ENCODE assay signal across 16 cellular contexts in genomic region chr1:40797668-40798010, GRCh38. TPM values are rescaled to one million over a fixed set of nuclear protein-coding genes. Genes with fewer than 3 reads are reported as not detected.
DNase-seq lines count a peak whose midpoint lies in the region; ATAC-seq and TF ChIP-seq lines count a peak whose summit lies in the region.
"Had no signal": no experiment of that assay in that cellular context is flagged by ENCODE, and none has a peak within 500 bp of the region (broad histone marks: within the 10 kb centered on the region; RNA-seq: fewer than 3 reads in every experiment).

No MANE protein-coding gene starts in this region.

- H3K9me3 ChIP-seq in OCI-LY3 (ENCODE audit: insufficient read depth, low read length) (no peaks in the 10 kb centered on the region), muscle layer of colon (ENCODE audit: low read length) (no peaks in the 10 kb centered on the region), skeletal muscle tissue (ENCODE audit: control insufficient read depth in 3 of 3, low read length in 3 of 3) (no peaks in the 10 kb centered on the region)
- H3K9me3 ChIP-seq: left ventricle myocardium inferior had no signal

- H3K27ac ChIP-seq in OCI-LY3 (ENCODE audit: low read length): no peak overlapping the region
- peak overlapping the region; percentile 83 for H3K27ac ChIP-seq in muscle layer of colon (ENCODE audit: low read depth, low read length)
- H3K27ac ChIP-seq in skeletal muscle tissue (ENCODE audit: low read depth, low read length): peak overlapping the region; percentile 48
- no peak overlapping the region for H3K27ac ChIP-seq in caudate nucleus (ENCODE audit: low read depth, low read length)
- H3K27ac ChIP-seq: C4-2B, left ventricle myocardium inferior had no signal

- H3K4me1 Mint-ChIP-seq in activated CD4-positive, alpha-beta T cell treated with anti-CD3 and anti-CD28 coated beads for 36 hours: peaks cover 48% of the 10 kb centered on the region

- H3K27ac Mint-ChIP-seq in activated CD4-positive, alpha-beta T cell treated with anti-CD3 and anti-CD28 coated beads for 36 hours: peak overlapping the region; percentile 56

- no peak overlapping the region for H3K4me3 Mint-ChIP-seq in activated CD4-positive, alpha-beta T cell treated with anti-CD3 and anti-CD28 coated beads for 36 hours

- peaks cover 41% of the 10 kb centered on the region for H3K4me1 ChIP-seq in OCI-LY3 (ENCODE audit: low read length)
- H3K4me1 ChIP-seq in muscle layer of colon (ENCODE audit: insufficient read depth, low read length): peaks cover 65% of the 10 kb centered on the region
- H3K4me1 ChIP-seq in skeletal muscle tissue (ENCODE audit: control insufficient read depth in 3 of 3, insufficient read depth in 3 of 3, low read length in 3 of 3): peaks cover 56 to 83% (median 63%) of the 10 kb centered on the region in 3 donors

- peak overlapping the region; percentile 39 for H3K4me2 ChIP-seq in OCI-LY3 (ENCODE audit: low read length)

- H2AFZ ChIP-seq in OCI-LY3 (ENCODE audit: low read depth, low read length): peak overlapping the region; percentile 70; the same call in 1 of the 2 replicates

- no peaks in the 10 kb centered on the region for H3K27me3 Mint-ChIP-seq in activated CD4-positive, alpha-beta T cell treated with anti-CD3 and anti-CD28 coated beads for 36 hours
- H3K27me3 Mint-ChIP-seq: T-cell had no signal

- DNase-seq in activated CD4-positive, alpha-beta T cell treated with anti-CD3 and anti-CD28 coated beads for 36 hours: no peak
- DNase-seq in activated CD4-positive, alpha-beta T cell treated with anti-CD3 and anti-CD28 coated beads, Interleukin-2, amount 50 U/mL, for 48 hours: no peak
- no peak for DNase-seq in caudate nucleus (lab: John Stamatoyannopoulos, UW)
- DNase-seq in GM10248 (ENCODE audit: extremely low spot score): no peak
- DNase-seq in occipital lobe (lab: John Stamatoyannopoulos, UW): no peak
- DNase-seq: DMS 273 treated with DMSO at 0.1 percent for 48 hours, NCI-H524 treated with DMSO at 0.1 percent for 48 hours, SHP77, T-cell had no signal

- intact Hi-C loops in activated CD4-positive, alpha-beta T cell treated with anti-CD3 and anti-CD28 coated beads for 36 hours (cut with DNase I, micrococcal nuclease): no loop called here

- TF ChIP-seq CTCF in OCI-LY3 (IDR thresholded peaks at IDR 0.05; ENCODE audit: low read depth, low read length) (no peak), GM10248 (IDR thresholded peaks at IDR 0.05; ENCODE audit: control extremely low read depth, extremely low read depth, low read depth, missing control alignments) (no peak)

- H4K20me1 ChIP-seq in OCI-LY3 (ENCODE audit: insufficient read depth, low read length): no peaks in the 10 kb centered on the region

- H3K36me3 ChIP-seq in OCI-LY3 (replicated peaks; ENCODE audit: low read depth, low read length): no peaks in the 10 kb centered on the region
- H3K36me3 ChIP-seq in muscle layer of colon (ENCODE audit: insufficient read depth, low read length): peaks cover 5% of the 10 kb centered on the region
- H3K36me3 ChIP-seq in skeletal muscle tissue (ENCODE audit: control insufficient read depth in 3 of 3, insufficient read depth in 3 of 3, low read length in 3 of 3): no peaks in the 10 kb centered on the region
- H3K36me3 ChIP-seq: left ventricle myocardium inferior had no signal

- ATAC-seq in activated CD4-positive, alpha-beta T cell treated with anti-CD3 and anti-CD28 coated beads for 36 hours: no peak
- ATAC-seq: T-cell had no signal

- H3K4me3 ChIP-seq in OCI-LY3 (ENCODE audit: low read length) (0 out of 2 replicates have a peak overlapping the region, but pooled peaks have one; percentile 13), muscle layer of colon (ENCODE audit: low read depth in 1 of 2, low read length in 2 of 2) (peak overlapping the region in 1 of 2 donors; percentile 31), skeletal muscle tissue (ENCODE audit: low read length in 3 of 3) (peak overlapping the region in 1 of 3 donors; percentile 1)
- H3K4me3 ChIP-seq: left ventricle myocardium inferior had no signal

- H3K9ac ChIP-seq in OCI-LY3 (ENCODE audit: low read length) (no peak overlapping the region), muscle layer of colon (ENCODE audit: low read length) (peak overlapping the region; percentile 64), skeletal muscle tissue (ENCODE audit: low read depth in 1 of 3, low read length in 3 of 3) (peak overlapping the region in 2 of 3 donors; percentile 17 to 34)

- H3K27me3 ChIP-seq in OCI-LY3 (ENCODE audit: low read depth, low read length) (no peaks in the 10 kb centered on the region), muscle layer of colon (ENCODE audit: control insufficient read depth in 1 of 2, insufficient read depth in 2 of 2, low read length in 2 of 2) (no peaks in the 10 kb centered on the region), skeletal muscle tissue (ENCODE audit: control insufficient read depth in 3 of 3, insufficient read depth in 3 of 3, low read length in 3 of 3) (no peaks in the 10 kb centered on the region)

- H3K79me2 ChIP-seq in OCI-LY3 (ENCODE audit: low read length): no peaks in the 10 kb centered on the region

- POLR2A ChIA-PET in activated CD4-positive, alpha-beta T cell treated with anti-CD3 and anti-CD28 coated beads for 36 hours (lab: Charles Lee): no interaction called here
- POLR2A ChIA-PET in GM10248 (lab: Yijun Ruan, JAX): no interaction called here

- CTCF ChIA-PET in activated CD4-positive, alpha-beta T cell treated with anti-CD3 and anti-CD28 coated beads for 36 hours (lab: Charles Lee): interaction anchor here (0.7 to 3.0 kb wide), 4 partner anchors 8 to 839 kb away, joined by 3 to 21 read pairs (median 4); no protein-coding TSS in a partner anchor
- CTCF ChIA-PET in GM10248 (lab: Yijun Ruan, JAX): interaction anchor here (0.6 to 5.9 kb wide), 8 partner anchors 8 to 154 kb away, joined by 3 to 26 read pairs (median 4); no protein-coding TSS in a partner anchor

- no peaks in the 10 kb centered on the region for H3K9me3 Mint-ChIP-seq in activated CD4-positive, alpha-beta T cell treated with anti-CD3 and anti-CD28 coated beads for 36 hours (ENCODE audit: low read depth)
- H3K9me3 Mint-ChIP-seq: T-cell had no signal

- no peaks in the 10 kb centered on the region for H3K36me3 Mint-ChIP-seq in activated CD4-positive, alpha-beta T cell treated with anti-CD3 and anti-CD28 coated beads for 36 hours (ENCODE audit: low read depth)
- H3K36me3 Mint-ChIP-seq: T-cell had no signal

RNA-seq across cellular contexts. Expression of gene KCNQ4, which starts 14.1 kb away (rescaled TPM):
- under 1 TPM; 0.43 to 0.58 TPM for total RNA-seq in activated CD4-positive, alpha-beta T cell treated with anti-CD3 and anti-CD28 coated beads for 36 hours
- 4.2 TPM for total RNA-seq in skeletal muscle tissue
- 1.7 TPM for total RNA-seq in occipital lobe
- total RNA-seq: A172, H4 had no signal

Comparison
In these comparisons a context has a peak if more than half of its experiments do, and no peak if none do; other contexts are left out.
1. H3K27ac ChIP-seq: peak in muscle layer of colon (single experiment) and skeletal muscle tissue (single experiment); none in OCI-LY3 (single experiment) and caudate nucleus (single experiment).